In the genomic region with DNA sequence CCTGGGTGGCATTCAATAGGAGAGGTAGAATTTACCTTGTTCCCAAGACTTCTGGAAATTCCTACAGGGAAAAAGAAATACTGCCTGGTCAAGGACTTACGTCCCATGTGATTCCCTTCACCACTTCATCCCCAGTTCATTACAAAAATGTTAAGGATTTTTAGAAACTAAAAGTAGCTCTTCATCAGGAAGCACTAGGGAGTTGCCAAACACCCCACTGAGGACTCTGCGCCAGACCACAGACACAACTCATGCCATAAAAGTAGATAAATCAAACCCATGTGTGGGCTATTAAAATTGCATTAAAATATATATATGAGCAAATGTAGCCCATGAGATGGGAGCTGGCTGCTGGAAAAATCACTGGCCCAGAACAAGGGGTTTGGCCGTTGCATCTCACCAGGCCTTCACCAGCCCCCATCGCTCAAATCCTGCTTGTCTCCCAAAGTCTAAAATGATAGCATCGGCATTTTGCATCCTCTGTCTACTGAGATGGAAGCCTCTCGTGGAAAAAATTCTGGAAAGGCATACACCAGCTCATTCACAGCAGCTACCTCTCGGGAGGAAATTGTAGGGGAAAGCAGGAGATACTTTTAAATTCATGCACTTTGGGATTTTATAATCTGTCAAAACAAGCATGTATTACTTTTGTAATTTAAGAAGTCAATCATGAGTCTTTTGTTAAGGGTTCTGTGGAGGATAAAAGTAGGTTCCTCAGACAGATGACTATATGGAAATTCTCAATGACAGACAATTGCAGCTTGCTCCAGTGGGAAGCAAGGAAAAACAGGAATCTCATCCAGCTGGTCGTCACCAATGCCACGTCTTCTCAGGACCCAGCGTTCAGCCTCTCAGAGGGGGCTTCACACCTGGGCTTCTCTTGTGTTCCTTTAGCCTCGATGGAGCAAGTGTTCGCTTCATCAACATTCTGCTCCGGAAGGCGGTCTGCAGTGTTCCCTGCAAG, we compare ENCODE assay signal across 20 cellular contexts.
DNase-seq lines count a peak whose midpoint lies in the region; ATAC-seq and TF ChIP-seq lines count a peak whose summit lies in the region.
"Had no signal": no experiment of that assay in that cellular context is flagged by ENCODE, and none has a peak within 500 bp of the region (broad histone marks: within the 10 kb centered on the region; RNA-seq: fewer than 3 reads in every experiment).

No MANE protein-coding gene starts in this region.

- no peaks in the 10 kb centered on the region for H3K9me2 ChIP-seq in SK-N-SH

- POLR2A ChIA-PET in MCF 10A (lab: Yijun Ruan, JAX): interaction anchor here (0.6 to 0.7 kb wide), 2 partner anchors 66 to 588 kb away, joined by 4 read pairs; partner anchors contain the start of gene ATIC
- POLR2A ChIA-PET in SK-N-SH (lab: Yijun Ruan, JAX): no interaction called here

- no peaks in the 10 kb centered on the region for H3K27me3 Mint-ChIP-seq in MCF 10A (ENCODE audit: insufficient read depth, unreplicated experiment)

- H4K20me1 ChIP-seq in SK-N-SH (ENCODE audit: insufficient read depth): no peaks in the 10 kb centered on the region

- H3K79me2 ChIP-seq in SK-N-SH (ENCODE audit: insufficient read depth): no peaks in the 10 kb centered on the region

- no peak overlapping the region for H3K4me2 ChIP-seq in SK-N-SH

- no peaks in the 10 kb centered on the region for H3K9me3 Mint-ChIP-seq in MCF 10A (ENCODE audit: unreplicated experiment)
- H3K9me3 Mint-ChIP-seq: activated CD4-positive, alpha-beta T cell treated with anti-CD3 and anti-CD28 coated beads, Interleukin-2, amount 10 ng/mL, durations not matched to agents 7 days and 5 days; activated naive CD4-positive, alpha-beta T cell treated with anti-CD3 and anti-CD28 coated beads for 36 hours; nephron had no signal

- H3K27ac ChIP-seq in breast epithelium (peak overlapping the region in 1 of 2 donors; percentile 7), SK-N-SH (ENCODE audit: low read depth in 2 of 2, low read length in 1 of 2) (no peak overlapping the region)
- H3K27ac ChIP-seq: body of pancreas, heart left ventricle, psoas muscle had no signal

- DNase-seq in MCF 10A (ENCODE audit: unreplicated experiment): peak; percentile 14
- DNase-seq in breast epithelium (ENCODE audit: low spot score in 2 of 2): no peak
- no peak for DNase-seq in SK-N-SH
- DNase-seq in fibroblast of the aortic adventitia (ENCODE audit: low read depth): peak; percentile 91
- peak; percentile 85 for DNase-seq in stromal cell of bone marrow (ENCODE audit: low read depth)
- no peak for DNase-seq in stimulated activated CD4-positive, alpha-beta T cell treated with anti-CD3 and anti-CD28 coated beads, Interleukin-12 subunit alpha, Interleukin-12 subunit beta, amount 100 ng/mL, for 4 hours
- DNase-seq: 8988T; activated CD4-positive, alpha-beta T cell treated with anti-CD3 and anti-CD28 coated beads, Interleukin-2, amount 10 ng/mL, durations not matched to agents 7 days and 5 days; activated naive CD4-positive, alpha-beta T cell treated with anti-CD3 and anti-CD28 coated beads for 36 hours; heart left ventricle; NCI-H1092 treated with DMSO at 0.1 percent for 48 hours; NCI-H774; stimulated activated naive CD8-positive, alpha-beta T cell treated with anti-CD3 and anti-CD28 coated beads, Interleukin-15, Interleukin-2, amounts not matched to agents 100 U/mL and 50 U/mL, for 24 hours; SW 1271 had no signal

- H3F3A ChIP-seq in SK-N-SH (replicated peaks; ENCODE audit: insufficient read depth): no peaks in the 10 kb centered on the region

- H3K27ac Mint-ChIP-seq in MCF 10A (ENCODE audit: low read depth, unreplicated experiment): peak overlapping the region; percentile 41
- H3K27ac Mint-ChIP-seq: activated CD4-positive, alpha-beta T cell treated with anti-CD3 and anti-CD28 coated beads, Interleukin-2, amount 10 ng/mL, durations not matched to agents 7 days and 5 days; activated naive CD4-positive, alpha-beta T cell treated with anti-CD3 and anti-CD28 coated beads for 36 hours had no signal

- intact Hi-C loops in MCF 10A (cut with micrococcal nuclease): loop anchor here (5.0 kb wide), 3 partner anchors 67 to 447 kb away; no protein-coding TSS in a partner anchor
- intact Hi-C loops in breast epithelium (cut with DNase I; ENCODE audit: low total_unique reads): no loop called here

- H3K4me3 ChIP-seq in breast epithelium: no peak overlapping the region
- no peak overlapping the region for H3K4me3 ChIP-seq in SK-N-SH (ENCODE audit: low read depth in 2 of 2, low read length in 1 of 2)
- no peak overlapping the region for H3K4me3 ChIP-seq in fibroblast of the aortic adventitia (ENCODE audit: low read depth, low read length)
- H3K4me3 ChIP-seq: body of pancreas, GM12878, heart left ventricle, psoas muscle had no signal

- TF ChIP-seq RAD21 in SK-N-SH (IDR thresholded peaks at IDR 0.05; ENCODE audit: low read length): no peak

- H3K36me3 ChIP-seq in breast epithelium (no peaks in the 10 kb centered on the region), SK-N-SH (replicated peaks in 1 of 2; ENCODE audit: control insufficient read depth in 1 of 2, insufficient read depth in 2 of 2, low read length in 1 of 2) (no peaks in the 10 kb centered on the region)
- H3K36me3 ChIP-seq: heart left ventricle had no signal

- no peak overlapping the region for H3K9ac ChIP-seq in SK-N-SH

- TF ChIP-seq EP300 in SK-N-SH (IDR thresholded peaks at IDR 0.05; ENCODE audit: borderline replicate concordance in 1 of 2, low read depth in 1 of 2, low read length in 1 of 2): no peak

- H3K4me3 Mint-ChIP-seq in MCF 10A (ENCODE audit: unreplicated experiment): no peak overlapping the region
- H3K4me3 Mint-ChIP-seq: activated CD4-positive, alpha-beta T cell treated with anti-CD3 and anti-CD28 coated beads, Interleukin-2, amount 10 ng/mL, durations not matched to agents 7 days and 5 days; activated naive CD4-positive, alpha-beta T cell treated with anti-CD3 and anti-CD28 coated beads for 36 hours; nephron had no signal

- BruUV-seq in MCF 10A (replicated peaks; lab: Mats Ljungman, UMichigan): no TSS peak

- WGBS in SK-N-SH (ENCODE audit: low lambda C conversion rate): 76% methylated on average over 14 of the region's 14 CpGs

- H2AFZ ChIP-seq in SK-N-SH (ENCODE audit: low read depth): peak overlapping the region; percentile 14; the same call in 1 of the 2 replicates

- H3K9me3 ChIP-seq in breast epithelium (no peaks in the 10 kb centered on the region), SK-N-SH (no peaks in the 10 kb centered on the region)
- H3K9me3 ChIP-seq: body of pancreas, heart left ventricle, psoas muscle had no signal

- CTCF ChIA-PET in MCF 10A (lab: Yijun Ruan, JAX) (interaction anchor here (0.6 to 1.1 kb wide), 5 partner anchors 23 to 911 kb away, joined by 3 to 5 read pairs (median 3); no protein-coding TSS in a partner anchor), SK-N-SH (lab: Yijun Ruan, JAX) (no interaction called here)

- ATAC-seq in HG03095 (IDR thresholded peaks at IDR 0.05; ENCODE audit: unreplicated experiment) (no peak), GM21717 (IDR thresholded peaks at IDR 0.05; ENCODE audit: unreplicated experiment) (no peak)
- ATAC-seq: body of pancreas; stimulated activated naive CD8-positive, alpha-beta T cell treated with anti-CD3 and anti-CD28 coated beads, Interleukin-15, Interleukin-2, amounts not matched to agents 100 U/mL and 50 U/mL, for 24 hours had no signal

- no peaks in the 10 kb centered on the region for H3K36me3 Mint-ChIP-seq in MCF 10A (ENCODE audit: insufficient read depth, unreplicated experiment)

- H3K4me1 ChIP-seq in breast epithelium: no peaks in the 10 kb centered on the region
- H3K4me1 ChIP-seq in SK-N-SH (ENCODE audit: control insufficient read depth in 1 of 2, insufficient read depth in 2 of 2, low read depth in 1 of 2, low read length in 1 of 2): no peaks in the 10 kb centered on the region; a peak in 1 of 4 replicates
- H3K4me1 ChIP-seq: body of pancreas, psoas muscle had no signal

- TF ChIP-seq CTCF in MCF 10A (IDR thresholded peaks at IDR 0.05; ENCODE audit: unreplicated experiment) (no peak), breast epithelium (IDR thresholded peaks at IDR 0.05) (no peak), SK-N-SH (IDR thresholded peaks at IDR 0.05) (no peak), fibroblast of the aortic adventitia (IDR thresholded peaks at IDR 0.05; ENCODE audit: insufficient read depth, low read length) (no peak)

- H3K27me3 ChIP-seq in breast epithelium (no peaks in the 10 kb centered on the region), SK-N-SH (ENCODE audit: insufficient read depth) (no peaks in the 10 kb centered on the region)
- H3K27me3 ChIP-seq: body of pancreas, heart left ventricle had no signal

- no peak for TF ChIP-seq POLR2A in breast epithelium (IDR thresholded peaks at IDR 0.05)

- H3K4me1 Mint-ChIP-seq in MCF 10A (ENCODE audit: insufficient read depth, unreplicated experiment): peaks cover 48% of the 10 kb centered on the region

TF ChIP-seq in SK-N-SH, 30 proteins besides CTCF, POLR2A, EP300 and RAD21:
- TF ChIP-seq NFIC (IDR thresholded peaks at IDR 0.05; ENCODE audit: borderline replicate concordance) (no peak; the same call in 1 of the 2 replicates), TCF12 (IDR thresholded peaks at IDR 0.05) (peak; percentile 61; the same call in 1 of the 2 replicates), RFX5 (IDR thresholded peaks at IDR 0.05; ENCODE audit: low read length) (no peak)
TF ChIP-seq in SK-N-SH: peak in this region for 1.

Comparison
In these comparisons a context has a peak if more than half of its experiments do, and no peak if none do; other contexts are left out.
1. DNase-seq: peak in MCF 10A (single experiment), fibroblast of the aortic adventitia (single experiment) and stromal cell of bone marrow (single experiment); none in breast epithelium (0 of 2), SK-N-SH (single experiment) and stimulated activated CD4-positive, alpha-beta T cell treated with anti-CD3 and anti-CD28 coated beads, Interleukin-12 subunit alpha, Interleukin-12 subunit beta, amount 100 ng/mL, for 4 hours (single experiment).